14 cellular contexts compared by ENCODE assay signal in the genomic region with DNA sequence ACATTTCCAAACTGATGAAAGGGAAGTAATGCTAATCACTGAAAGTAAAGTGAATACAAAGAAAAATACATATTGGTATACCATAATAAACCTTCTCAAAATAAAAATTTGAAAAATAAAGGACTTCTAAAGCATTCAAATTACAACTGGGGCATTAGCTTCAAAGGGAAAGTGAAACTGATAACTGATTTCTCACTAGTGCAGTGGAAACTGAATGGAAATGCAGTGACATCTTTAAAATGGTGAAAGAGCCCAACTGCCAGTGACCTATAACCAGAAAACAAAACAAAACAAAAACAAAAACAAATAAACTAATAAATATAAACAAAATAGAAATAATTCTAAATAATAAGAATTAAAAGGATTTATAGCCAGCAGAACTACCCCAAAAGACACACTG.
DNase-seq lines count a peak whose midpoint lies in the region; ATAC-seq, FAIRE-seq and TF ChIP-seq lines count a peak whose summit lies in the region.
"Had no signal": no experiment of that assay in that cellular context is flagged by ENCODE, and none has a peak within 500 bp of the region (broad histone marks: within the 10 kb centered on the region; RNA-seq: fewer than 3 reads in every experiment).

No MANE protein-coding gene starts in this region.

- DNase-seq in GM20000 (ENCODE audit: low spot score) (peak; percentile 20), HTR-8/SVneo (ENCODE audit: insufficient read length, low spot score) (peak; percentile 6), NCI-H226 (no peak), NCI-H82 treated with DMSO at 0.1 percent for 48 hours (lab: John Stamatoyannopoulos, UW; ENCODE audit: unreplicated experiment) (no peak), posterior vena cava (ENCODE audit: low spot score) (no peak), ureter (ENCODE audit: low spot score) (no peak)
- DNase-seq: amygdala; dorsolateral prefrontal cortex; foreskin keratinocyte; NCI-H510A treated with DMSO at 0.1 percent for 48 hours; stimulated activated CD8-positive, alpha-beta memory T cell treated with anti-CD3 and anti-CD28 coated beads, Interleukin-4, amount 100 ng/mL, for 48 hours had no signal

- no peak for FAIRE-seq in HTR-8/SVneo (lab: Jason Lieb, UNC)

- TF ChIP-seq CTCF in GM20000 (IDR thresholded peaks at IDR 0.05; ENCODE audit: extremely low read depth, missing control alignments): no peak

- intact Hi-C loops in posterior vena cava (cut with DNase I): no loop called here

- ATAC-seq in GM18502 (IDR thresholded peaks at IDR 0.05; ENCODE audit: poor library complexity, unreplicated experiment): peak; percentile 79
- ATAC-seq in HG02981 (IDR thresholded peaks at IDR 0.05; ENCODE audit: unreplicated experiment): peak; percentile 77
- ATAC-seq: foreskin keratinocyte, WTC11 had no signal

Comparison
In these comparisons a context has a peak if more than half of its experiments do, and no peak if none do; other contexts are left out.
1. DNase-seq: peak in GM20000 (single experiment) and HTR-8/SVneo (single experiment); none in NCI-H226 (single experiment), NCI-H82 treated with DMSO at 0.1 percent for 48 hours (single experiment), posterior vena cava (single experiment) and ureter (single experiment).